Comparison of ENCODE assay signal across 8 cellular contexts in genomic region chr17:17808706-17809432, GRCh38. TPM values are rescaled to one million over a fixed set of nuclear protein-coding genes. Genes with fewer than 3 reads are reported as not detected.
A peak's percentile ranks its signal among the peaks of the same experiment; 100 is the strongest.
DNase-seq lines count a peak whose midpoint lies in the region; ATAC-seq and TF ChIP-seq lines count a peak whose summit lies in the region.

No MANE protein-coding gene starts in this region.

- in situ Hi-C loops in Panc1 (cut with HindIII; ENCODE audit: low pct_unique_long_range_greater_than_20kb, low sequenced_read_pairs): no loop called here

- no peak overlapping the region for H3K9ac ChIP-seq in fibroblast of lung (ENCODE audit: insufficient read depth, low read length)

- no peaks in the 10 kb centered on the region for H3K79me2 ChIP-seq in fibroblast of lung (ENCODE audit: control insufficient read depth, insufficient read depth, low read length)

- intact Hi-C loops in Panc1 (cut with micrococcal nuclease; ENCODE audit: unreplicated experiment): no loop called here

- no peak overlapping the region for H2AFZ ChIP-seq in fibroblast of lung (ENCODE audit: low read length)

- no peak overlapping the region for H3K4me3 Mint-ChIP-seq in activated naive CD4-positive, alpha-beta T cell treated with anti-CD3 and anti-CD28 coated beads, Interleukin-2, amount 50 U/mL, for 24 hours

- H3K9me3 ChIP-seq in Panc1 (ENCODE audit: control insufficient read depth, insufficient read depth, low read depth, low read length) (no peaks in the 10 kb centered on the region), fibroblast of lung (ENCODE audit: control insufficient read depth, insufficient read depth, low read depth, low read length) (no peaks in the 10 kb centered on the region)

- no peak for DNase-seq in activated naive CD4-positive, alpha-beta T cell (lab: John Stamatoyannopoulos, UW)
- DNase-seq in Panc1 (ENCODE audit: low read depth, low spot score) (no peak), fibroblast of lung (ENCODE audit: low read depth in 2 of 2) (peak; percentile 45 to 58), T-helper 1 cell (no peak), HEK293T (ENCODE audit: extremely low spot score) (no peak)

- peaks cover 4% of the 10 kb centered on the region for H3K36me3 Mint-ChIP-seq in activated naive CD4-positive, alpha-beta T cell treated with anti-CD3 and anti-CD28 coated beads, Interleukin-2, amount 50 U/mL, for 24 hours

- H3K4me1 Mint-ChIP-seq in activated naive CD4-positive, alpha-beta T cell treated with anti-CD3 and anti-CD28 coated beads, Interleukin-2, amount 50 U/mL, for 24 hours: peaks cover 11% of the 10 kb centered on the region

- H3K9me3 Mint-ChIP-seq in activated naive CD4-positive, alpha-beta T cell treated with anti-CD3 and anti-CD28 coated beads, Interleukin-2, amount 50 U/mL, for 24 hours: no peaks in the 10 kb centered on the region

- H3K27ac ChIP-seq in Panc1 (ENCODE audit: low read length): peak overlapping the region; percentile 48; the same call in 1 of the 2 replicates
- H3K27ac ChIP-seq in fibroblast of lung (ENCODE audit: insufficient read depth, low read length): no peak overlapping the region

- POLR2A ChIA-PET in Panc1 (lab: Charles Lee): interaction anchor here (0.7 kb wide), 1 partner anchor 130 kb away, joined by 10 read pairs; no protein-coding TSS in a partner anchor
- POLR2A ChIA-PET in HEK293T (lab: Yijun Ruan, JAX): interaction anchor here (0.9 to 24.8 kb wide), 3 partner anchors 9 to 128 kb away, joined by 3 to 369 read pairs (median 3); partner anchors contain the start of genes RAI1 and SREBF1

- no peak overlapping the region for H3K4me2 ChIP-seq in fibroblast of lung (ENCODE audit: extremely low read depth, insufficient read depth, low read length)

- H3K27ac Mint-ChIP-seq in activated naive CD4-positive, alpha-beta T cell treated with anti-CD3 and anti-CD28 coated beads, Interleukin-2, amount 50 U/mL, for 24 hours: peak overlapping the region; percentile 46

- H3K4me3 ChIP-seq in Panc1 (ENCODE audit: low read depth in 2 of 2, low read length in 2 of 2) (no peak overlapping the region), fibroblast of lung (replicated peaks in 1 of 4; ENCODE audit: control extremely low read depth in 1 of 4, insufficient read depth in 1 of 4, low read depth in 3 of 4, low read length in 4 of 4) (no peak overlapping the region)

- TF ChIP-seq CTCF in Panc1 (IDR thresholded peaks at IDR 0.05) (no peak), fibroblast of lung (conservative IDR thresholded peaks at IDR 0.05 in 1 of 2, IDR thresholded peaks at IDR 0.05 in 1 of 2; ENCODE audit: low read depth in 1 of 2, low read length in 2 of 2) (no peak)

- CTCF ChIA-PET in Panc1 (lab: Charles Lee) (no interaction called here), HEK293T (lab: Yijun Ruan, JAX) (no interaction called here)

- H3K36me3 ChIP-seq in Panc1 (ENCODE audit: control insufficient read depth, insufficient read depth, low read length) (no peaks in the 10 kb centered on the region; the same call in none of the 2 replicates), fibroblast of lung (ENCODE audit: control insufficient read depth, insufficient read depth, low read length) (peaks cover 33% of the 10 kb centered on the region)

- H3K27me3 Mint-ChIP-seq in activated naive CD4-positive, alpha-beta T cell treated with anti-CD3 and anti-CD28 coated beads, Interleukin-2, amount 50 U/mL, for 24 hours: no peaks in the 10 kb centered on the region

- ATAC-seq in Panc1 (no peak), HG03196 (IDR thresholded peaks at IDR 0.05; ENCODE audit: unreplicated experiment) (no peak), GM21381 (IDR thresholded peaks at IDR 0.05; ENCODE audit: unreplicated experiment) (no peak)

- H3K27me3 ChIP-seq in Panc1 (ENCODE audit: control insufficient read depth, insufficient read depth, low read length): no peaks in the 10 kb centered on the region
- H3K27me3 ChIP-seq in fibroblast of lung (ENCODE audit: control insufficient read depth, insufficient read depth, low read length): no peaks in the 10 kb centered on the region

- no peaks in the 10 kb centered on the region for H4K20me1 ChIP-seq in fibroblast of lung (ENCODE audit: control insufficient read depth, extremely low read depth, insufficient read depth, low read length)

- BruUV-seq in Panc1 (replicated peaks; lab: Mats Ljungman, UMichigan): no TSS peak

- H3K4me1 ChIP-seq in Panc1 (ENCODE audit: control insufficient read depth, insufficient read depth, low read length) (peaks cover 55% of the 10 kb centered on the region), fibroblast of lung (ENCODE audit: control insufficient read depth, extremely low read depth, insufficient read depth, low read length) (peaks cover 8% of the 10 kb centered on the region)

TF ChIP-seq in HEK293T, 16 proteins besides CTCF, POLR2A, EP300 and RAD21:
- TF ChIP-seq ZNF384 (IDR thresholded peaks at IDR 0.05) (no peak), SP1 (IDR thresholded peaks at IDR 0.05) (no peak), LEF1 (IDR thresholded peaks at IDR 0.05; ENCODE audit: borderline replicate concordance) (no peak), HDGF (IDR thresholded peaks at IDR 0.05; ENCODE audit: borderline replicate concordance) (no peak), PKNOX1 (IDR thresholded peaks at IDR 0.05) (no peak), TARDBP (IDR thresholded peaks at IDR 0.05) (no peak), CTBP1 (IDR thresholded peaks at IDR 0.05; ENCODE audit: borderline replicate concordance) (no peak), NFRKB (IDR thresholded peaks at IDR 0.05) (no peak), BHLHE40 (IDR thresholded peaks at IDR 0.05; ENCODE audit: borderline replicate concordance) (no peak), ARNT (IDR thresholded peaks at IDR 0.05) (no peak), FOXA1 (IDR thresholded peaks at IDR 0.05) (no peak), FOXK2 (IDR thresholded peaks at IDR 0.05) (no peak), SUZ12 (IDR thresholded peaks at IDR 0.05) (no peak), ELF4 (IDR thresholded peaks at IDR 0.05) (no peak), FOXM1 (IDR thresholded peaks at IDR 0.05; ENCODE audit: borderline replicate concordance) (no peak)

RNA-seq across cellular contexts. Expression of gene SREBF1, which starts 27.9 kb away (rescaled TPM):
- total RNA-seq in Panc1 (2021; ENCODE audit: unreplicated experiment) (230 TPM), fibroblast of lung (51.9 and 77.6 TPM in 2 replicates)
- 434 TPM for polyA plus RNA-seq in Panc1 (2012; ENCODE audit: insufficient read length)
- 29.7 and 49.1 TPM in 2 replicates for polyA plus RNA-seq in fibroblast of lung
- polyA plus RNA-seq in fibroblast of lung (2012): 73.7 and 109 TPM in 2 replicates
- polyA minus RNA-seq in fibroblast of lung (ENCODE audit: low replicate concordance): 172 and 195 TPM in 2 replicates

Comparison
In these comparisons a context has a peak if more than half of its experiments do, and no peak if none do; other contexts are left out.
1. DNase-seq: peak in fibroblast of lung (2 of 2); none in activated naive CD4-positive, alpha-beta T cell (0 of 4), Panc1 (single experiment), T-helper 1 cell (0 of 5) and HEK293T (single experiment).